Comparison of ENCODE assay signal across 1 cellular context in genomic region chr20:32358883-32359632, GRCh38.
TF ChIP-seq lines count a peak whose summit lies in the region.

No MANE protein-coding gene starts in this region.

TF ChIP-seq in K562, 482 proteins besides CTCF, POLR2A, EP300 and RAD21 (continued from another document and continues in another):
- TF ChIP-seq CEBPG (CRISPR knock-in tag; IDR thresholded peaks at IDR 0.05) (no peak; the same call in 1 of the 2 replicates), CEBPG (tag; conservative IDR thresholded peaks at IDR 0.05 in 1 of 2, IDR thresholded peaks at IDR 0.05 in 1 of 2) (no peak), REST (CRISPR knock-in tag; IDR thresholded peaks at IDR 0.05; ENCODE audit: low read depth) (peak; percentile 64; the same call in 1 of the 2 replicates), CUX1 (CRISPR knock-in tag; IDR thresholded peaks at IDR 0.05) (no peak), ZNF395 (CRISPR knock-in tag; IDR thresholded peaks at IDR 0.05) (no peak), FOXO4 (CRISPR knock-in tag; IDR thresholded peaks at IDR 0.05) (no peak), SNAPC5 (CRISPR knock-in tag; IDR thresholded peaks at IDR 0.05) (no peak), ZNF518B (CRISPR knock-in tag; IDR thresholded peaks at IDR 0.05) (no peak), ELF4 (CRISPR knock-in tag; IDR thresholded peaks at IDR 0.05) (no peak), HBP1 (CRISPR knock-in tag; IDR thresholded peaks at IDR 0.05) (no peak), ZNF316 (IDR thresholded peaks at IDR 0.05) (no peak), ZBTB7A (IDR thresholded peaks at IDR 0.05; ENCODE audit: borderline replicate concordance, control insufficient read depth, low read depth, low read length) (peak; percentile 92), MNT (conservative IDR thresholded peaks at IDR 0.05) (peak in 1 of 2 experiments; percentile 41; a peak in 2 of 4 replicates), SIN3A (IDR thresholded peaks at IDR 0.05; ENCODE audit: borderline replicate concordance in 2 of 2, control insufficient read depth in 1 of 2, low read depth in 2 of 2, low read length in 2 of 2) (peak; percentile 37 to 63; a peak in 1 of 4 replicates), DPF2 (IDR thresholded peaks at IDR 0.05) (peak; percentile 34; the same call in 1 of the 2 replicates), NFATC3 (IDR thresholded peaks at IDR 0.05) (no peak), PRMT5 (CRISPR knock-in tag; IDR thresholded peaks at IDR 0.05) (no peak), PTBP1 (IDR thresholded peaks at IDR 0.05; ENCODE audit: low read depth, low read length) (no peak), ILK (tag; IDR thresholded peaks at IDR 0.05; ENCODE audit: borderline replicate concordance, low read depth) (no peak), NFE2L1 (tag; IDR thresholded peaks at IDR 0.05; ENCODE audit: borderline replicate concordance, low read depth) (no peak), SMARCC2 (IDR thresholded peaks at IDR 0.05; ENCODE audit: low read depth) (no peak), RREB1 (CRISPR knock-in tag; IDR thresholded peaks at IDR 0.05) (no peak), YY1 (IDR thresholded peaks at IDR 0.05; ENCODE audit: borderline replicate concordance in 1 of 3, control insufficient read depth in 1 of 3, extremely low read depth in 1 of 3, insufficient read depth in 3 of 3, insufficient read length in 1 of 3, insufficient replicate concordance in 2 of 3, low read depth in 1 of 3, low read length in 2 of 3) (peak in 1 of 3 experiments; percentile 8), NFIX (CRISPR knock-in tag; IDR thresholded peaks at IDR 0.05; ENCODE audit: low read depth) (no peak), MIER1 (IDR thresholded peaks at IDR 0.05; ENCODE audit: low read depth) (no peak)
